ENCODE assay signal across 24 cellular contexts in genomic region chr9:124954255-124954654, GRCh38.
"Had no signal": no experiment of that assay in that cellular context is flagged by ENCODE, and none has a peak within 500 bp of the region (broad histone marks: within the 10 kb centered on the region; RNA-seq: fewer than 3 reads in every experiment).

No MANE protein-coding gene starts in this region.

- FAIRE-seq: small intestine, urothelium cell line had no signal

- DNase-seq: occipital lobe; ovary; posterior cingulate gyrus; psoas muscle; right lobe of liver; sigmoid colon; small intestine; stimulated activated CD4-positive, alpha-beta T cell treated with anti-CD3 and anti-CD28 coated beads, Interleukin-15, amount 100 ng/mL, for 24 hours; stimulated activated CD4-positive, alpha-beta T cell treated with anti-CD3 and anti-CD28 coated beads, Interleukin-2, amount 100 ng/mL, for 24 hours; stimulated activated CD4-positive, alpha-beta T cell treated with anti-CD3 and anti-CD28 coated beads, Interleukin-2, amount 100 ng/mL, for 48 hours; stimulated activated CD4-positive, alpha-beta T cell treated with anti-CD3 and anti-CD28 coated beads, Interleukin-4, amount 100 ng/mL, for 24 hours; stimulated activated naive B cell treated with anti-CD40 and anti-IgM and Interleukin-4, amounts not matched to agents 10 μg/mL and 1 μg/mL and 100 μg/mL, for 72 hours; stimulated activated naive CD4-positive, alpha-beta T cell treated with Interleukin-2 at 50 U/mL for 16 hours; stomach; thyroid gland; trophoblast cell; upper lobe of left lung had no signal

- ATAC-seq: psoas muscle; right cardiac atrium; stimulated activated effector memory CD8-positive, alpha-beta T cell treated with anti-CD3 and anti-CD28 coated beads, Interleukin-12 subunit alpha, Interleukin-12 subunit beta, amount 100 ng/mL, for 72 hours; stimulated activated naive B cell treated with anti-CD40 and anti-IgM and Interleukin-4, amounts not matched to agents 10 μg/mL and 1 μg/mL and 100 μg/mL, for 72 hours had no signal

- H3K4me3 ChIP-seq: neural progenitor cell, ovary, psoas muscle, right lobe of liver, sigmoid colon, stomach, thoracic aorta, thyroid gland, tibial nerve, upper lobe of left lung, vagina had no signal
